22 cellular contexts compared by ENCODE assay signal in the genomic region with DNA sequence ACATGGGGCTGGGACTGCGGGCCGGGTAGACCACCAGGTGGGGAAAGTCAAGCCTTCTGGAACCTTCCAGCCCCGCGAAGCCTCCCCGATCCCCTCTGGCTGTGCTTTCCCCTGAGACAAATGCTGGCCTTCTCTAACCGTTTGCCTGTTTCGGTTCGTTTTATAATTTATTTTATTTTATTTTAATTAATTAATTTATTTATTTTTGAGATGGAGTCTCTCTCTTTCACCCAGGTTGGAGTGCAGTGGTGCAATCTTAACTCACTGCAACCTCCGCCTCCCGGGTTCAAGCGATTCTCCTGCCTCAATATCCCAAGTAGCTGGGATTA. TPM values are rescaled to one million over a fixed set of nuclear protein-coding genes. Genes with fewer than 3 reads are reported as not detected.
A peak's percentile ranks its signal among the peaks of the same experiment; 100 is the strongest.
DNase-seq lines count a peak whose midpoint lies in the region; ATAC-seq and TF ChIP-seq lines count a peak whose summit lies in the region.
"Had no signal": no experiment of that assay in that cellular context is flagged by ENCODE, and none has a peak within 500 bp of the region (broad histone marks: within the 10 kb centered on the region; RNA-seq: fewer than 3 reads in every experiment).

No MANE protein-coding gene starts in this region.

- peaks cover 40% of the 10 kb centered on the region for H3F3A ChIP-seq in neural progenitor cell (ENCODE audit: low read depth)
- H3F3A ChIP-seq in SK-N-SH (replicated peaks; ENCODE audit: insufficient read depth): no peaks in the 10 kb centered on the region

- H3K9ac ChIP-seq in colonic mucosa (ENCODE audit: low read depth in 2 of 2, low read length in 2 of 2) (no peak overlapping the region), neural progenitor cell (no peak overlapping the region), SK-N-SH (no peak overlapping the region)

- H3K27ac ChIP-seq in right cardiac atrium (ENCODE audit: low read length) (no peak overlapping the region), colonic mucosa (no peak overlapping the region), neural progenitor cell (no peak overlapping the region), SK-N-SH (ENCODE audit: low read depth in 2 of 2, low read length in 1 of 2) (no peak overlapping the region)
- H3K27ac ChIP-seq: lower lobe of right lung, thyroid gland had no signal

- no peak for TF ChIP-seq EP300 in SK-N-SH (IDR thresholded peaks at IDR 0.05; ENCODE audit: borderline replicate concordance in 1 of 2, low read depth in 1 of 2, low read length in 1 of 2)

- peaks cover 33% of the 10 kb centered on the region for H3K27me3 Mint-ChIP-seq in neural progenitor cell (ENCODE audit: insufficient read depth, low read depth)

- POLR2A ChIA-PET in SK-N-SH (lab: Yijun Ruan, JAX): interaction anchor here (1.8 kb wide), 1 partner anchor 24 kb away, joined by 8 read pairs; no protein-coding TSS in a partner anchor

- no peaks in the 10 kb centered on the region for H3K36me3 Mint-ChIP-seq in neural progenitor cell
- H3K36me3 Mint-ChIP-seq: activated CD4-positive, alpha-beta memory T cell treated with anti-CD3 and anti-CD28 coated beads for 36 hours had no signal

- H3K4me3 ChIP-seq in right cardiac atrium (ENCODE audit: low read length): peak overlapping the region; percentile 23
- no peak overlapping the region for H3K4me3 ChIP-seq in colonic mucosa
- H3K4me3 ChIP-seq in neural progenitor cell: no peak overlapping the region
- H3K4me3 ChIP-seq in SK-N-SH (ENCODE audit: low read depth in 2 of 2, low read length in 1 of 2): no peak overlapping the region
- H3K4me3 ChIP-seq: lower lobe of right lung, thyroid gland had no signal

- intact Hi-C loops in right cardiac atrium (cut with DNase I) (no loop called here), Right ventricle myocardium inferior (cut with DNase I) (loop anchor here (5.0 kb wide), 1 partner anchor 33 kb away; no protein-coding TSS in a partner anchor), colonic mucosa (cut with DNase I) (loop anchor here (10.0 kb wide), 1 partner anchor 925 kb away; no protein-coding TSS in a partner anchor)

- H2AFZ ChIP-seq in neural progenitor cell (replicated peaks) (no peak overlapping the region), SK-N-SH (ENCODE audit: low read depth) (no peak overlapping the region)

- peak overlapping the region; percentile 70 for H3K4me2 ChIP-seq in neural progenitor cell
- no peak overlapping the region for H3K4me2 ChIP-seq in SK-N-SH

- H3K27ac Mint-ChIP-seq in neural progenitor cell: no peak overlapping the region
- H3K27ac Mint-ChIP-seq: activated CD4-positive, alpha-beta memory T cell treated with anti-CD3 and anti-CD28 coated beads for 36 hours; activated naive CD4-positive, alpha-beta T cell treated with anti-CD3 and anti-CD28 coated beads for 36 hours; activated T-cell treated with anti-CD3 and anti-CD28 coated beads, Interleukin-2, amount 50 U/mL, for 24 hours; T-helper 1 cell treated with Interleukin-12 subunit alpha and Interleukin-12 subunit beta and Interleukin-4 antibody, amounts not matched to agents 30 μg/mL and 1 μg/mL, for 36 hours had no signal

- no peak for TF ChIP-seq RAD21 in SK-N-SH (IDR thresholded peaks at IDR 0.05; ENCODE audit: low read length)

- H3K79me2 ChIP-seq in neural progenitor cell (ENCODE audit: low read depth) (no peaks in the 10 kb centered on the region), SK-N-SH (ENCODE audit: insufficient read depth) (no peaks in the 10 kb centered on the region)

- H3K4me1 Mint-ChIP-seq in neural progenitor cell: peaks cover 42% of the 10 kb centered on the region

- CTCF ChIA-PET in SK-N-SH (lab: Yijun Ruan, JAX): no interaction called here

- no peak overlapping the region for H3K4me3 Mint-ChIP-seq in neural progenitor cell
- H3K4me3 Mint-ChIP-seq: activated CD4-positive, alpha-beta memory T cell treated with anti-CD3 and anti-CD28 coated beads for 36 hours; activated naive CD4-positive, alpha-beta T cell treated with anti-CD3 and anti-CD28 coated beads for 36 hours; activated T-cell treated with anti-CD3 and anti-CD28 coated beads, Interleukin-2, amount 50 U/mL, for 24 hours; T-helper 1 cell treated with Interleukin-12 subunit alpha and Interleukin-12 subunit beta and Interleukin-4 antibody, amounts not matched to agents 30 μg/mL and 1 μg/mL, for 36 hours had no signal

- no peaks in the 10 kb centered on the region for H3K9me3 Mint-ChIP-seq in neural progenitor cell
- H3K9me3 Mint-ChIP-seq: activated CD4-positive, alpha-beta memory T cell treated with anti-CD3 and anti-CD28 coated beads for 36 hours; activated naive CD4-positive, alpha-beta T cell treated with anti-CD3 and anti-CD28 coated beads for 36 hours; activated T-cell treated with anti-CD3 and anti-CD28 coated beads, Interleukin-2, amount 50 U/mL, for 24 hours; T-helper 1 cell treated with Interleukin-12 subunit alpha and Interleukin-12 subunit beta and Interleukin-4 antibody, amounts not matched to agents 30 μg/mL and 1 μg/mL, for 36 hours had no signal

- no peaks in the 10 kb centered on the region for H3K9me2 ChIP-seq in SK-N-SH

- H4K20me1 ChIP-seq in neural progenitor cell (ENCODE audit: low read depth) (no peaks in the 10 kb centered on the region), SK-N-SH (ENCODE audit: insufficient read depth) (no peaks in the 10 kb centered on the region)

- ATAC-seq in right cardiac atrium: no peak
- no peak for ATAC-seq in Right ventricle myocardium inferior
- no peak for ATAC-seq in stimulated activated naive CD8-positive, alpha-beta T cell treated with anti-CD3 and anti-CD28 coated beads, Interleukin-15, Interleukin-2, amounts not matched to agents 100 U/mL and 50 U/mL, for 24 hours
- ATAC-seq: HCT116 had no signal

- DNase-seq in right cardiac atrium (no peak), Right ventricle myocardium inferior (ENCODE audit: missing footprints) (no peak), colonic mucosa (no peak), neural progenitor cell (ENCODE audit: low spot score) (no peak), SK-N-SH (no peak), NCI-H1694 treated with DMSO at 0.1 percent for 48 hours (lab: John Stamatoyannopoulos, UW) (no peak), DMS 273 (lab: John Stamatoyannopoulos, UW; ENCODE audit: unreplicated experiment) (no peak)
- DNase-seq in stimulated activated naive CD8-positive, alpha-beta T cell treated with anti-CD3 and anti-CD28 coated beads, Interleukin-15, Interleukin-2, amounts not matched to agents 100 U/mL and 50 U/mL, for 24 hours: no peak
- DNase-seq: activated CD4-positive, alpha-beta memory T cell treated with anti-CD3 and anti-CD28 coated beads for 36 hours; activated naive CD4-positive, alpha-beta T cell treated with anti-CD3 and anti-CD28 coated beads for 36 hours; COR-L47; KG1; lower lobe of right lung; NCI-H2029 treated with DMSO at 0.1 percent for 48 hours; NCI-H524 treated with DMSO at 0.1 percent for 48 hours; spleen had no signal

- no peaks in the 10 kb centered on the region for H3K27me3 ChIP-seq in right cardiac atrium (ENCODE audit: control insufficient read depth, insufficient read depth)
- H3K27me3 ChIP-seq in colonic mucosa: no peaks in the 10 kb centered on the region
- peaks cover 10% of the 10 kb centered on the region for H3K27me3 ChIP-seq in neural progenitor cell
- H3K27me3 ChIP-seq in SK-N-SH (ENCODE audit: insufficient read depth): no peaks in the 10 kb centered on the region

- no peaks in the 10 kb centered on the region for H3K4me1 ChIP-seq in right cardiac atrium (ENCODE audit: control insufficient read depth, insufficient read depth, low read length)
- peaks cover 6% of the 10 kb centered on the region for H3K4me1 ChIP-seq in colonic mucosa
- peaks cover 38% of the 10 kb centered on the region for H3K4me1 ChIP-seq in neural progenitor cell
- peaks cover 0 to 56% of the 10 kb centered on the region in 2 experiments; a peak in 1 of 4 replicates for H3K4me1 ChIP-seq in SK-N-SH (ENCODE audit: control insufficient read depth in 1 of 2, insufficient read depth in 2 of 2, low read depth in 1 of 2, low read length in 1 of 2)
- H3K4me1 ChIP-seq: lower lobe of right lung had no signal

- H3K9me3 ChIP-seq in right cardiac atrium (ENCODE audit: control insufficient read depth, low read length) (no peaks in the 10 kb centered on the region), colonic mucosa (no peaks in the 10 kb centered on the region), neural progenitor cell (ENCODE audit: low read depth) (no peaks in the 10 kb centered on the region), SK-N-SH (no peaks in the 10 kb centered on the region)
- H3K9me3 ChIP-seq: gastroesophageal sphincter, lower lobe of right lung, spleen, thyroid gland had no signal

- H3K36me3 ChIP-seq in colonic mucosa (no peaks in the 10 kb centered on the region), neural progenitor cell (no peaks in the 10 kb centered on the region), SK-N-SH (replicated peaks in 1 of 2; ENCODE audit: control insufficient read depth in 1 of 2, insufficient read depth in 2 of 2, low read length in 1 of 2) (no peaks in the 10 kb centered on the region)
- H3K36me3 ChIP-seq: gastroesophageal sphincter, lower lobe of right lung, spleen, thyroid gland had no signal

- TF ChIP-seq CTCF in colonic mucosa (IDR thresholded peaks at IDR 0.05): peak; percentile 7
- no peak for TF ChIP-seq CTCF in neural progenitor cell (IDR thresholded peaks at IDR 0.05)
- no peak for TF ChIP-seq CTCF in SK-N-SH (IDR thresholded peaks at IDR 0.05)

- WGBS in right cardiac atrium: 43% methylated on average over 11 of the region's 11 CpGs
- 86% methylated on average over 10 of the region's 11 CpGs for WGBS in SK-N-SH (ENCODE audit: low lambda C conversion rate)

TF ChIP-seq in SK-N-SH, 30 proteins besides CTCF, POLR2A, EP300 and RAD21 (continues in another document):
- TF ChIP-seq GATA2 (CRISPR knock-in tag; IDR thresholded peaks at IDR 0.05) (no peak), JUND (IDR thresholded peaks at IDR 0.05) (no peak), RFX5 (IDR thresholded peaks at IDR 0.05; ENCODE audit: low read length) (no peak), EZH2phosphoT487 (IDR thresholded peaks at IDR 0.05; ENCODE audit: borderline replicate concordance, low read depth) (no peak)
- TF ChIP-seq, protein P1, sequence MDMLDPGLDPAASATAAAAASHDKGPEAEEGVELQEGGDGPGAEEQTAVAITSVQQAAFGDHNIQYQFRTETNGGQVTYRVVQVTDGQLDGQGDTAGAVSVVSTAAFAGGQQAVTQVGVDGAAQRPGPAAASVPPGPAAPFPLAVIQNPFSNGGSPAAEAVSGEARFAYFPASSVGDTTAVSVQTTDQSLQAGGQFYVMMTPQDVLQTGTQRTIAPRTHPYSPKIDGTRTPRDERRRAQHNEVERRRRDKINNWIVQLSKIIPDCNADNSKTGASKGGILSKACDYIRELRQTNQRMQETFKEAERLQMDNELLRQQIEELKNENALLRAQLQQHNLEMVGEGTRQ (IDR thresholded peaks at IDR 0.05; ENCODE audit: borderline replicate concordance, low read depth, low read length): no peak

RNA-seq across cellular contexts. Expression of a gene that starts 16.8 kb away (rescaled TPM):
- total RNA-seq in right cardiac atrium (not detected), Right ventricle myocardium inferior (52.3 TPM), colonic mucosa (1 to 10 TPM in 1 of 2 donors, not detected in 1; 2.2 TPM), neural progenitor cell (ENCODE audit: low replicate concordance) (312 and 1,018 TPM in 2 replicates)
- polyA plus RNA-seq in right cardiac atrium (0.07 TPM), SK-N-SH (2012; rRNA removed) (1.2 and 1.7 TPM in 2 replicates)
- polyA plus RNA-seq in SK-N-SH (2012; cell fraction: cytosol; rRNA removed): 1.7 and 2.8 TPM in 2 replicates
- polyA plus RNA-seq in SK-N-SH (2012; cell fraction: nucleus; rRNA removed): 0.73 and 0.87 TPM in 2 replicates
- total RNA-seq: activated CD4-positive, alpha-beta memory T cell treated with anti-CD3 and anti-CD28 coated beads for 36 hours; activated naive CD4-positive, alpha-beta T cell treated with anti-CD3 and anti-CD28 coated beads for 36 hours; endothelial cell of umbilical vein; gastroesophageal sphincter; lower lobe of right lung had no signal
- polyA plus RNA-seq: endothelial cell of umbilical vein, spleen had no signal

Comparison
In these comparisons a context has a peak if more than half of its experiments do, and no peak if none do; other contexts are left out.
1. RNA of a gene that starts 16.8 kb away (total RNA-seq): 312 to 1,018 TPM in neural progenitor cell and 52.3 TPM in Right ventricle myocardium inferior (single experiment); 2.2 TPM in colonic mucosa and not detected in right cardiac atrium; every median in the first group is over 10 times any median in the second.
2. intact Hi-C loops: an anchor here in Right ventricle myocardium inferior (5.0 kb wide) and colonic mucosa (10.0 kb wide); none called in right cardiac atrium.